In the genomic region with DNA sequence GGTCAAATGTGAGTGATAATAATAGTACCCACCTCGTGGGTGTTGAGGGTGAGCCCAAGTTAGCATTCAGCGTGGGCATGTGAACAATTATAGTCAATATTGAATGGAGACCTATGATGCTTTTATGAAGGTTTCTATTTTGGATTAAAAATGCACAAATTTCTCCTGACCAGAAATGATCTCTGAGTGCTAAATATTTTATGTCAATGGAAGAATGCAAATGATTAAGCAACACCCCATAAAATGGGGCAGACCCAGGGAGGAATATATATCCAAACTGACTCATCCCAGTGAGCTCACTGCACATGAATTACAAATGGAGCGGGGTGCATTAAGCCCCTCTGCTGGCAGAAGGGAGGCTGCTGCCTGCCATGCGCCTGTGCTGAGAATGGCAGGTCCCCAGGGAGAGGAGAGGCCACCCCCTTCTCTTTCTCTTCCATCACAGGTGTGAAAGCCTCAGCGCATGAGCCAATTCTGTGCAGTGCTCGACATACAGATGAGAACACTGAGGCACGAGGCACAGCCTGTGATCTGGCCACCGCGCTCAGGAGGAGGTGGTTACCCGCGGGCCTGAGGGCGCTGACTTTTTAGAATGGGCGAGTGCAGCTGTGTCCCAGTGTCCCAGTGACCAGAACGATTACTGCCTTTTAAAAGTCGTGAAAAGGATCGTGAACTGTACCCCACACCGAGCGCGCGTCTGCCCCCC, we compare ENCODE assay signal across 9 cellular contexts. TPM values are rescaled to one million over a fixed set of nuclear protein-coding genes. Genes with fewer than 3 reads are reported as not detected.
DNase-seq lines count a peak whose midpoint lies in the region; TF ChIP-seq lines count a peak whose summit lies in the region.
"Not testable (repeated sequence)": the region's sequence is repeated elsewhere in the genome, so short reads cannot be mapped to it uniquely, and the experiment has no call there.
"Had no signal": no experiment of that assay in that cellular context is flagged by ENCODE, and none has a peak within 500 bp of the region (broad histone marks: within the 10 kb centered on the region; RNA-seq: fewer than 3 reads in every experiment).

No MANE protein-coding gene starts in this region.

- H3K36me3 ChIP-seq in uterus, result not testable (repeated sequence)

- not testable (repeated sequence) for TF ChIP-seq CTCF in GM10266 (IDR thresholded peaks at IDR 0.05; ENCODE audit: control insufficient read depth, insufficient read depth, low read depth, missing control alignments); epithelial cell of proximal tubule (conservative IDR thresholded peaks at IDR 0.05; ENCODE audit: low read depth, low read length); lower leg skin (IDR thresholded peaks at IDR 0.05); retinal pigment epithelial cell (conservative IDR thresholded peaks at IDR 0.05; ENCODE audit: low read depth, low read length); uterus (IDR thresholded peaks at IDR 0.05)

- intact Hi-C loops in lower leg skin (cut with DNase I; ENCODE audit: low total_unique reads); uterus (cut with DNase I; ENCODE audit: low total_unique reads): not testable (repeated sequence)

- not testable (repeated sequence) for H3K27me3 ChIP-seq in uterus

- H3K4me3 Mint-ChIP-seq in activated naive CD4-positive, alpha-beta T cell treated with anti-CD3 and anti-CD28 coated beads, Interleukin-2, amount 50 U/mL, for 24 hours, result peak overlapping the region; percentile 96

- H3K4me1 Mint-ChIP-seq in activated naive CD4-positive, alpha-beta T cell treated with anti-CD3 and anti-CD28 coated beads, Interleukin-2, amount 50 U/mL, for 24 hours, result peaks cover 19% of the 10 kb centered on the region

- not testable (repeated sequence) for H3K9me3 Mint-ChIP-seq in activated naive CD4-positive, alpha-beta T cell treated with anti-CD3 and anti-CD28 coated beads, Interleukin-2, amount 50 U/mL, for 24 hours

- peak overlapping the region; percentile 67 to 96 for H3K27ac ChIP-seq in uterus

- H3K27me3 Mint-ChIP-seq in activated naive CD4-positive, alpha-beta T cell treated with anti-CD3 and anti-CD28 coated beads, Interleukin-2, amount 50 U/mL, for 24 hours, result not testable (repeated sequence)

- H3K36me3 Mint-ChIP-seq in activated naive CD4-positive, alpha-beta T cell treated with anti-CD3 and anti-CD28 coated beads, Interleukin-2, amount 50 U/mL, for 24 hours, result not testable (repeated sequence)

- peak; percentile 5 for DNase-seq in GM10266 (ENCODE audit: extremely low spot score)
- peak; percentile 20 for DNase-seq in NCI-H1092 (lab: John Stamatoyannopoulos, UW)
- peak; percentile 16 for DNase-seq in T-helper 9 cell
- not testable (repeated sequence) for DNase-seq in epithelial cell of proximal tubule (ENCODE audit: low read depth); retinal pigment epithelial cell (ENCODE audit: low read depth); uterus
- peak; percentile 24 to 85 for DNase-seq in lower leg skin (ENCODE audit: low spot score in 2 of 2)

- H3K27ac Mint-ChIP-seq in activated naive CD4-positive, alpha-beta T cell treated with anti-CD3 and anti-CD28 coated beads, Interleukin-2, amount 50 U/mL, for 24 hours, result peak overlapping the region; percentile 71

- WGBS in lower leg skin, 2 donors, result 6 to 9% methylated on average over 18 to 20 of the region's 20 CpGs

- not testable (repeated sequence) for H3K9me3 ChIP-seq in uterus

- peak overlapping the region; percentile 81 for H3K4me3 ChIP-seq in epithelial cell of proximal tubule (ENCODE audit: low read depth, low read length)
- peak overlapping the region; percentile 83 for H3K4me3 ChIP-seq in lower leg skin (ENCODE audit: low read depth, poor library complexity, severe bottlenecking)
- H3K4me3 ChIP-seq in retinal pigment epithelial cell (ENCODE audit: low read length), result peak overlapping the region; percentile 70
- H3K4me3 ChIP-seq in uterus, result peak overlapping the region; percentile 78 to 90

- not testable (repeated sequence) for TF ChIP-seq POLR2A in lower leg skin (IDR thresholded peaks at IDR 0.05); uterus (IDR thresholded peaks at IDR 0.05)

- H3K4me1 ChIP-seq in uterus, result not testable (repeated sequence)

RNA-seq across cellular contexts. Expression of a gene that starts 14.7 kb away (rescaled TPM):
- total RNA-seq in epithelial cell of proximal tubule (0.23 TPM in 1 of 2 replicates, not detected in the other), lower leg skin (under 1 TPM in 2 of 4 donors, not detected in 2; 0.10 to 0.23 TPM), uterus (under 1 TPM in 1 of 4 donors, not detected in 3; 0.21 TPM)
- total RNA-seq: pulmonary artery endothelial cell had no signal
